Comparison of ENCODE assay signal across 8 cellular contexts in the genomic region with DNA sequence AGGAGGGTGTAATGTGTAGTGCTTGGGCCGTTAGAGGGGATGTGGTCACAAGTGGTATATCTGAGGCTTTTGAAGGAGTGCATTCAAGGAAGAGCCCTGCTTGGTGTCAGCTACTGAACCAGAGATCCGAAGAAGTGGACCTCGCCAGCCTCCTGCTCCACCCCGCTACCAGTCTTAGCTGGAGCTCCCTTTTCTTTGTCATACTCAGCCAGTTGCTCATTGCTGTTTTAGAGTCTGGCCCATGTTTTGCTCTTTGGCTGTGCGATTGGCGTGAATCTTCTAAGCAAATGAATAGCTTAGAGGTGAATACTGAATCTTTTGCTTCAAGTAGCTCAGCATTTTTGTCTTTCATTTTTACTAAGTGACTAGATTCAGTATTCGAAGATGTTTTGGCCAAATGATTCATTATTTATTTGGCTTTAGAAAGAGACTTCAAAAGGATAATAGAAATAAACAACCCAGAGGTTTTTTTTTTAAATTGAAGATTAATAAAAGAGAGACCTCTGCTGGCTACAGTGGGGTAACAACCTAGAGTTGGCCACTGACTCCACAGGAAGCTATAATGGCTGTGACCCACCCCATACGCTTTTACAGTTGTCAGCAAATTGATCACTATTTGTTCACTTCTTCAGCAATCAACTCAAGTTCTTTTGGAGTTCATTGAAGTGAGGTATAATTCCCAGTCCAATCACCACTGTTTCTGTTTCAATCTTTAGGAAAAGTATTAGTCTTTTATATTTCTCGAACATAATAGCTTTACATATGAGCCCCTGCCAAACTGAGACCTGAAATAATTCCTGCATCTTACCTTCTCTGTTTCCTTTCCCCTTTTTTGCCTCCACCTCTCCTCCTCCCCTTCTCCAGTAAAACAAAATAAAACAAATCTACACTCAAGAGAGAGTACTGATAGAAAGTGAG. TPM values are rescaled to one million over a fixed set of nuclear protein-coding genes. Genes with fewer than 3 reads are reported as not detected.
DNase-seq lines count a peak whose midpoint lies in the region; ATAC-seq and TF ChIP-seq lines count a peak whose summit lies in the region.

No MANE protein-coding gene starts in this region.

- H3K27me3 ChIP-seq in stomach, result no peaks in the 10 kb centered on the region

- intact Hi-C loops in left colon (cut with DNase I, micrococcal nuclease), result no loop called here
- intact Hi-C loops in stomach (cut with DNase I; ENCODE audit: low total_unique reads), result no loop called here

- no peaks in the 10 kb centered on the region for H3K9me3 ChIP-seq in stomach

- peak; percentile 83 for ATAC-seq in GM19452 (IDR thresholded peaks at IDR 0.05; ENCODE audit: unreplicated experiment)
- ATAC-seq in HG03520 (IDR thresholded peaks at IDR 0.05; ENCODE audit: unreplicated experiment), result peak; percentile 61
- ATAC-seq in left colon, result peak; percentile 77
- ATAC-seq in HG03025 (IDR thresholded peaks at IDR 0.05; ENCODE audit: low FRiP score, unreplicated experiment), result no peak

- WGBS in stomach, 5 donors, result 38 to 51% (median 45%) methylated on average over 9 of the region's 9 CpGs

- TF ChIP-seq POLR2A in stomach (IDR thresholded peaks at IDR 0.05), result no peak

- H3K4me1 ChIP-seq in stomach, result peaks cover 0 to 38% (median 21%) of the 10 kb centered on the region in 4 donors

- no peaks in the 10 kb centered on the region for H3K36me3 ChIP-seq in stomach

- TF ChIP-seq CTCF in cardiac fibroblast (IDR thresholded peaks at IDR 0.05; ENCODE audit: low read depth, low read length) (peak; percentile 52), stomach (IDR thresholded peaks at IDR 0.05) (peak in 5 of 7 experiments; percentile 20 to 60 (median 53))

- DNase-seq in DMS79 (lab: John Stamatoyannopoulos, UW) (peak; percentile 14), SW480 (ENCODE audit: low spot score) (peak; percentile 75), cardiac fibroblast (ENCODE audit: low read depth in 2 of 2) (peak; percentile 67 to 86), left colon (no peak), stomach (no peak)

- TF ChIP-seq EP300 in stomach (IDR thresholded peaks at IDR 0.05), result no peak

- H3K4me3 ChIP-seq in cardiac fibroblast (replicated peaks in 1 of 2; ENCODE audit: low read depth in 2 of 2, low read length in 2 of 2) (peak overlapping the region in 1 of 2 donors; percentile 4), stomach (peak overlapping the region in 1 of 4 donors; percentile 21)

- H3K27ac ChIP-seq in stomach, result peak overlapping the region; percentile 41 to 74 (median 68)

RNA-seq across cellular contexts. Expression of a gene that starts 19.9 kb away (rescaled TPM):
- total RNA-seq in left colon, result 10 to 100 TPM; 38.0 to 53.3 TPM
- total RNA-seq in stomach, result 10 to 100 TPM; 22.9 to 60.8 (median 40.0) TPM
- polyA plus RNA-seq in stomach, result 10 to 100 TPM; 17.7 to 27.6 (median 24.7) TPM

RNA-seq across cellular contexts. Expression of a gene that starts 41.0 kb away (rescaled TPM):
- under 1 TPM; 0.34 to 0.37 TPM for total RNA-seq in left colon
- under 1 TPM in 1 of 5 donors, not detected in 4; 0.73 TPM for total RNA-seq in stomach
- under 1 TPM; 0.19 to 0.61 (median 0.23) TPM for polyA plus RNA-seq in stomach

RNA-seq across cellular contexts. Expression of a gene that starts 48.4 kb away (rescaled TPM):
- total RNA-seq in left colon (1 to 10 TPM; 2.6 to 6.7 TPM), stomach (100 to 1,000 TPM in 1 of 5 donors, 10 to 100 TPM in 2, 1 to 10 TPM in 1, under 1 TPM in 1; 0.29 to 119 (median 21.0) TPM)
- polyA plus RNA-seq in stomach, result 1 to 10 TPM; 1.9 to 5.4 (median 4.4) TPM

Comparison
In these comparisons a context has a peak if more than half of its experiments do, and no peak if none do; other contexts are left out.
1. DNase-seq: peak in DMS79 (single experiment), SW480 (single experiment) and cardiac fibroblast (2 of 2); none in left colon (0 of 2) and stomach (single experiment).